Comparison of ENCODE assay signal across 1 cellular context in the genomic region with DNA sequence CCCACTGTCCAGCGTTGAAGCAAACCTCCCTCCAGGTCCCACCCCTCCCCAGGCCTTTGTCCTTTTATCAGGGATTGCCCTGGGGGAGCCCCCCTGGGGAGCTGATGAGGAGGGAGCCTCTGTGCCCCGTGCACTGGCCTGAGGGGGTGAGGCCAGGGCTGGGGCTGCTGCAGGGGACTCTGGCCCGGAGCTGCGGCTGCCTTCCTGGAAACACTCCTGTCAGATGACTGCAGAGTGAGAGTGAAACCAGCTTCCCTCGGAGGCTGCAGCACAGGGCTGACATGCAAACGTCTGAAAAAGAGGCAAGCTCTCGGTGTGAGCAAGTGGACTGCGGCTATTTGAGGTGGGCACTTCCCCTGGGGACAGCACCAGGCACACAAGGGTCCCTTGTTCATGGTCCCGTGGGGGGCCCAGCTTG.
TF ChIP-seq lines count a peak whose summit lies in the region.

No MANE protein-coding gene starts in this region.

TF ChIP-seq in IMR-90, 13 proteins besides CTCF, POLR2A, EP300 and RAD21:
- TF ChIP-seq CEBPB (IDR thresholded peaks at IDR 0.05; ENCODE audit: low read depth, low read length) (no peak), FOS (IDR thresholded peaks at IDR 0.05; ENCODE audit: low read depth, low read length) (no peak), RCOR1 (IDR thresholded peaks at IDR 0.05; ENCODE audit: insufficient replicate concordance, low read length) (no peak), MXI1 (IDR thresholded peaks at IDR 0.05; ENCODE audit: borderline replicate concordance, low read depth, low read length) (no peak; the same call in 1 of the 2 replicates), MAZ (IDR thresholded peaks at IDR 0.05; ENCODE audit: borderline replicate concordance, low read depth, low read length) (no peak), BHLHE40 (IDR thresholded peaks at IDR 0.05; ENCODE audit: low read depth, low read length) (no peak), MAFK (IDR thresholded peaks at IDR 0.05; ENCODE audit: low read depth, low read length) (no peak), SMC3 (IDR thresholded peaks at IDR 0.05; ENCODE audit: low read depth, low read length) (no peak), RFX5 (IDR thresholded peaks at IDR 0.05; ENCODE audit: low read depth, low read length) (no peak), NFE2L2 (IDR thresholded peaks at IDR 0.05; ENCODE audit: low read depth, low read length) (no peak), CHD1 (IDR thresholded peaks at IDR 0.05; ENCODE audit: low read depth, low read length) (no peak)
- TF ChIP-seq, protein P1, sequence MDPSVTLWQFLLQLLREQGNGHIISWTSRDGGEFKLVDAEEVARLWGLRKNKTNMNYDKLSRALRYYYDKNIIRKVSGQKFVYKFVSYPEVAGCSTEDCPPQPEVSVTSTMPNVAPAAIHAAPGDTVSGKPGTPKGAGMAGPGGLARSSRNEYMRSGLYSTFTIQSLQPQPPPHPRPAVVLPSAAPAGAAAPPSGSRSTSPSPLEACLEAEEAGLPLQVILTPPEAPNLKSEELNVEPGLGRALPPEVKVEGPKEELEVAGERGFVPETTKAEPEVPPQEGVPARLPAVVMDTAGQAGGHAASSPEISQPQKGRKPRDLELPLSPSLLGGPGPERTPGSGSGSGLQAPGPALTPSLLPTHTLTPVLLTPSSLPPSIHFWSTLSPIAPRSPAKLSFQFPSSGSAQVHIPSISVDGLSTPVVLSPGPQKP (IDR thresholded peaks at IDR 0.05; ENCODE audit: borderline replicate concordance, low read depth, low read length) = no peak
- TF ChIP-seq, protein P2, sequence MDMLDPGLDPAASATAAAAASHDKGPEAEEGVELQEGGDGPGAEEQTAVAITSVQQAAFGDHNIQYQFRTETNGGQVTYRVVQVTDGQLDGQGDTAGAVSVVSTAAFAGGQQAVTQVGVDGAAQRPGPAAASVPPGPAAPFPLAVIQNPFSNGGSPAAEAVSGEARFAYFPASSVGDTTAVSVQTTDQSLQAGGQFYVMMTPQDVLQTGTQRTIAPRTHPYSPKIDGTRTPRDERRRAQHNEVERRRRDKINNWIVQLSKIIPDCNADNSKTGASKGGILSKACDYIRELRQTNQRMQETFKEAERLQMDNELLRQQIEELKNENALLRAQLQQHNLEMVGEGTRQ (IDR thresholded peaks at IDR 0.05; ENCODE audit: low read depth, low read length) = no peak
